In the genomic region with DNA sequence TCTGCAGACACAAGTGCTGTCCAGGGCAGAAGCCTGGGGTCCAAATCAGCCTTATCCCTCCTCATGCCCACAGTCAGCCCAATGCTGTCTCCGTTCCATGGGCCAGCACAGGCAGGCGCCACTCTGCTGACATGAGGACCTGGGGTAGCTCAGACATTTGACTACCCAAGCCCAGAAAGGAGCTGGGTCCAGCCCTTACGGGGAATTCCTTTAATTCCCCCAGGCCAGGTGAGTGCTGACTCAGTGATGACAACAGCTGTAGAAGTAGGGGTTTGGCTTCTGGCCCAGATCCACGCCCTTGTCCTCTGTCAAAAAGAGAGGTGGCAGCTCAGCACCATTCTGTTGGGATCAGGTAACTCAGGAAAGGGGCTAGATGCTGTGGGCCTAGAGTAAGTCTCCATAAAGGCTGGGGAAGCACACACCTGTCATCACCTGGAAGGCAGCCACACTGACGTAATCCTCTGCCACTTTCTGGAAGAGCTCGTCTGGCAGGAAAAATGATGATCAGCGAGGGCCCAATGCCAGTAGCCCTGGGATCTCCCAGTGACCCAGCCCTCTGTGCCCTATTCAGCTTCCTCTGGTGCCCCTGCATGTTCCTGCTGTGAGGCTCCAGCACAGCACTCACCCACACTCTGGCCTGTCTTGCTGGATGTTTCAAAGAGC, we compare ENCODE assay signal across 8 cellular contexts. TPM values are rescaled to one million over a fixed set of nuclear protein-coding genes. Genes with fewer than 3 reads are reported as not detected.
DNase-seq lines count a peak whose midpoint lies in the region; ATAC-seq, FAIRE-seq and TF ChIP-seq lines count a peak whose summit lies in the region.

No MANE protein-coding gene starts in this region.

- H3K27me3 ChIP-seq in left ventricle myocardium inferior (ENCODE audit: low read depth) (no peaks in the 10 kb centered on the region), HepG2 (ENCODE audit: control insufficient read depth in 1 of 2, insufficient read depth in 2 of 2, low read length in 2 of 2) (no peaks in the 10 kb centered on the region; a peak in 1 of 5 replicates), vagina (no peaks in the 10 kb centered on the region)

- ATAC-seq in Right ventricle myocardium inferior, result no peak
- no peak for ATAC-seq in HepG2
- ATAC-seq in HG03439 (IDR thresholded peaks at IDR 0.05; ENCODE audit: unreplicated experiment), result no peak

- TF ChIP-seq EP300 in HepG2 (IDR thresholded peaks at IDR 0.05; ENCODE audit: low read depth in 2 of 2, low read length in 2 of 2) (no peak), HepG2 (CRISPR knock-in tag; IDR thresholded peaks at IDR 0.05; ENCODE audit: borderline replicate concordance) (no peak)

- no peak overlapping the region for H3K9ac ChIP-seq in HepG2 (ENCODE audit: insufficient read depth, low read depth, low read length)

- H3K27ac ChIP-seq in left ventricle myocardium inferior (replicated peaks), result peak overlapping the region; percentile 77
- H3K27ac ChIP-seq in HepG2 (ENCODE audit: extremely low read length, insufficient read depth, low read length), result no peak overlapping the region
- peak overlapping the region; percentile 84 for H3K27ac ChIP-seq in vagina

- TF ChIP-seq POLR2A in HepG2 (IDR thresholded peaks at IDR 0.05; ENCODE audit: insufficient read depth in 1 of 2, low read depth in 2 of 2, low read length in 2 of 2) (no peak), vagina (IDR thresholded peaks at IDR 0.05) (no peak)

- POLR2A ChIA-PET in HepG2 (lab: Yijun Ruan, JAX), result interaction anchor here (0.7 kb wide), 1 partner anchor 196 kb away, joined by 3 read pairs; no protein-coding TSS in a partner anchor

- H3K36me3 ChIP-seq in left ventricle myocardium inferior (peaks cover 28% of the 10 kb centered on the region), HepG2 (replicated peaks in 1 of 2; ENCODE audit: control insufficient read depth in 1 of 2, insufficient read depth in 2 of 2, low read length in 2 of 2) (peaks cover 4 to 25% of the 10 kb centered on the region in 2 experiments), vagina (peaks cover 0 to 4% of the 10 kb centered on the region in 2 donors)

- TF ChIP-seq RAD21 in HepG2 (CRISPR knock-in tag; IDR thresholded peaks at IDR 0.05), result no peak

- H3K79me2 ChIP-seq in HepG2 (ENCODE audit: insufficient read depth, low read length), result peaks cover 31% of the 10 kb centered on the region

- H4K20me1 ChIP-seq in HepG2 (ENCODE audit: insufficient read depth, low read length), result peaks cover 19% of the 10 kb centered on the region

- H3K4me3 ChIP-seq in left ventricle myocardium inferior, result peak overlapping the region; percentile 97
- no peak overlapping the region for H3K4me3 ChIP-seq in HepG2 (replicated peaks in 1 of 3; ENCODE audit: insufficient read depth in 1 of 3, low read depth in 2 of 3, low read length in 3 of 3)
- H3K4me3 ChIP-seq in vagina, result no peak overlapping the region

- WGBS in HepG2 (ENCODE audit: low lambda C conversion rate), result 96% methylated on average over 4 of the region's 7 CpGs

- no peak for FAIRE-seq in HepG2 (lab: Jason Lieb, UNC)

- H3K4me1 ChIP-seq in left ventricle myocardium inferior (peaks cover 71% of the 10 kb centered on the region), HepG2 (ENCODE audit: insufficient read depth, low read length) (peaks cover 30% of the 10 kb centered on the region), vagina (peaks cover 73% of the 10 kb centered on the region)

- H3K9me3 ChIP-seq in left ventricle myocardium inferior (replicated peaks) (no peaks in the 10 kb centered on the region), HepG2 (ENCODE audit: low read length) (no peaks in the 10 kb centered on the region), vagina (no peaks in the 10 kb centered on the region)

- in situ Hi-C loops in HepG2 (cut with HindIII; ENCODE audit: extremely low pct_ligation_motif_present, low pct_unique_long_range_greater_than_20kb), result loop anchor here (5.0 kb wide), 1 partner anchor 189 kb away; no protein-coding TSS in a partner anchor

- DNase-seq in left ventricle myocardium inferior, result no peak
- DNase-seq in Right ventricle myocardium inferior (ENCODE audit: missing footprints), result no peak
- DNase-seq in SW480 (ENCODE audit: low spot score), result peak; percentile 64
- no peak for DNase-seq in HepG2 (ENCODE audit: low spot score)
- DNase-seq in vagina (ENCODE audit: extremely low spot score in 2 of 2), result no peak
- no peak for DNase-seq in superior temporal gyrus (ENCODE audit: extremely low spot score)
- no peak for DNase-seq in activated CD4-positive, alpha-beta T cell treated with anti-CD3 and anti-CD28 coated beads, Interleukin-2, amount 50 U/mL, for 48 hours

- BruUV-seq in HepG2 (replicated peaks; lab: Mats Ljungman, UMichigan), result no TSS peak

- no peak for TF ChIP-seq CTCF in left ventricle myocardium inferior (IDR thresholded peaks at IDR 0.05; ENCODE audit: borderline replicate concordance)
- no peak for TF ChIP-seq CTCF in HepG2 (CRISPR knock-in tag; IDR thresholded peaks at IDR 0.05)
- TF ChIP-seq CTCF in vagina (IDR thresholded peaks at IDR 0.05), result no peak

- H2AFZ ChIP-seq in HepG2 (ENCODE audit: low read length), result no peak overlapping the region

- H3K4me2 ChIP-seq in HepG2 (ENCODE audit: low read depth, low read length), result peak overlapping the region; percentile 93

- CTCF ChIA-PET in HepG2 (lab: Yijun Ruan, JAX; ENCODE audit: low intra/inter-chr PET ratio, low total read pairs), result no interaction called here

- intact Hi-C loops in left ventricle myocardium inferior (cut with micrococcal nuclease) (no loop called here), Right ventricle myocardium inferior (cut with DNase I) (loop anchor here (5.0 kb wide), 2 partner anchors 66 to 189 kb away; no protein-coding TSS in a partner anchor), HepG2 (cut with micrococcal nuclease; ENCODE audit: unreplicated experiment) (loop anchor here (2.0 kb wide), 1 partner anchor 187 kb away; no protein-coding TSS in a partner anchor), vagina (cut with DNase I) (loop anchor here (10.0 kb wide), 1 partner anchor 187 kb away; no protein-coding TSS in a partner anchor)

RNA-seq across cellular contexts. Expression of a gene that starts 1.9 kb away (rescaled TPM):
- 25.3 TPM for total RNA-seq in left ventricle myocardium inferior
- 18.9 TPM for total RNA-seq in Right ventricle myocardium inferior
- 15.4 and 22.9 TPM in 2 replicates for total RNA-seq in HepG2 (2016; rRNA removed; fragmentation: Illumina TruSeq; extraction: Trizol)
- total RNA-seq in HepG2 (2016; cell fraction: cytosol; rRNA removed; fragmentation: Illumina TruSeq; extraction: Trizol; ENCODE audit: low read depth), result 6.4 and 11.5 TPM in 2 replicates
- total RNA-seq in HepG2 (2016; cell fraction: insoluble cytoplasmic fraction; rRNA removed; fragmentation: Illumina TruSeq; extraction: Trizol), result 15.3 and 23.6 TPM in 2 replicates
- 13.3 and 16.0 TPM in 2 replicates for total RNA-seq in HepG2 (2016; cell fraction: membrane; rRNA removed; fragmentation: Illumina TruSeq; extraction: Trizol)
- total RNA-seq in HepG2 (2016; cell fraction: nucleus; rRNA removed; fragmentation: Illumina TruSeq; extraction: Trizol), result 24.2 and 30.2 TPM in 2 replicates
- 63.7 and 74.5 TPM in 2 replicates for polyA plus RNA-seq in HepG2 (2011; rRNA removed)
- 41.9 and 60.6 TPM in 2 replicates for polyA plus RNA-seq in HepG2 (2011; cell fraction: cytosol; rRNA removed)
- polyA plus RNA-seq in HepG2 (2011; cell fraction: nucleus; rRNA removed), result 332 and 383 TPM in 2 replicates
- polyA plus RNA-seq in HepG2 (2012), result 28.5 and 30.3 TPM in 2 replicates
- polyA plus RNA-seq in HepG2 (2016; cell fraction: cytosol; fragmentation: Illumina TruSeq; extraction: Trizol; ENCODE audit: low read depth), result 10.6 and 14.5 TPM in 2 replicates
- 24.0 and 24.9 TPM in 2 replicates for polyA plus RNA-seq in HepG2 (2016; cell fraction: insoluble cytoplasmic fraction; fragmentation: Illumina TruSeq; extraction: Trizol; ENCODE audit: low read depth)
- 15.6 and 19.9 TPM in 2 replicates for polyA plus RNA-seq in HepG2 (2016; cell fraction: membrane; fragmentation: Illumina TruSeq; extraction: Trizol; ENCODE audit: low read depth)
- 93.8 and 96.1 TPM in 2 replicates for polyA plus RNA-seq in HepG2 (2016; cell fraction: nucleus; fragmentation: Illumina TruSeq; extraction: Trizol; ENCODE audit: insufficient read depth, low read depth)
- polyA minus RNA-seq in HepG2 (2011; rRNA and poly(A)+ RNA removed; ENCODE audit: low replicate concordance), result 7.4 and 16.0 TPM in 2 replicates
- 5.2 and 5.7 TPM in 2 replicates for polyA minus RNA-seq in HepG2 (2011; cell fraction: cytosol; rRNA and poly(A)+ RNA removed)
- polyA minus RNA-seq in HepG2 (2011; cell fraction: nucleus; rRNA and poly(A)+ RNA removed), result 21.3 and 23.3 TPM in 2 replicates
- 48.6 TPM for total RNA-seq in vagina

RNA-seq across cellular contexts. Expression of a gene that starts 2.0 kb away (rescaled TPM):
- total RNA-seq in left ventricle myocardium inferior (40.0 TPM), Right ventricle myocardium inferior (34.1 TPM), HepG2 (2016; rRNA removed; fragmentation: Illumina TruSeq; extraction: Trizol) (239 and 271 TPM in 2 replicates), vagina (93.3 TPM)
- total RNA-seq in HepG2 (2016; cell fraction: cytosol; rRNA removed; fragmentation: Illumina TruSeq; extraction: Trizol; ENCODE audit: low read depth), result 772 and 890 TPM in 2 replicates
- 220 and 264 TPM in 2 replicates for total RNA-seq in HepG2 (2016; cell fraction: insoluble cytoplasmic fraction; rRNA removed; fragmentation: Illumina TruSeq; extraction: Trizol)
- 708 and 781 TPM in 2 replicates for total RNA-seq in HepG2 (2016; cell fraction: membrane; rRNA removed; fragmentation: Illumina TruSeq; extraction: Trizol)
- total RNA-seq in HepG2 (2016; cell fraction: nucleus; rRNA removed; fragmentation: Illumina TruSeq; extraction: Trizol), result 90.3 and 98.5 TPM in 2 replicates
- polyA plus RNA-seq in HepG2 (2011; rRNA removed), result 228 and 250 TPM in 2 replicates
- polyA plus RNA-seq in HepG2 (2011; cell fraction: cytosol; rRNA removed), result 212 and 323 TPM in 2 replicates
- polyA plus RNA-seq in HepG2 (2011; cell fraction: nucleus; rRNA removed), result 85.7 and 87.5 TPM in 2 replicates
- polyA plus RNA-seq in HepG2 (2012), result 91.2 and 111 TPM in 2 replicates
- 1,341 and 1,562 TPM in 2 replicates for polyA plus RNA-seq in HepG2 (2016; cell fraction: cytosol; fragmentation: Illumina TruSeq; extraction: Trizol; ENCODE audit: low read depth)
- polyA plus RNA-seq in HepG2 (2016; cell fraction: insoluble cytoplasmic fraction; fragmentation: Illumina TruSeq; extraction: Trizol; ENCODE audit: low read depth), result 353 and 387 TPM in 2 replicates
- 984 and 1,090 TPM in 2 replicates for polyA plus RNA-seq in HepG2 (2016; cell fraction: membrane; fragmentation: Illumina TruSeq; extraction: Trizol; ENCODE audit: low read depth)
- polyA plus RNA-seq in HepG2 (2016; cell fraction: nucleus; fragmentation: Illumina TruSeq; extraction: Trizol; ENCODE audit: insufficient read depth, low read depth), result 258 and 277 TPM in 2 replicates
- 103 and 232 TPM in 2 replicates for polyA minus RNA-seq in HepG2 (2011; rRNA and poly(A)+ RNA removed; ENCODE audit: low replicate concordance)
- 61.2 and 64.5 TPM in 2 replicates for polyA minus RNA-seq in HepG2 (2011; cell fraction: cytosol; rRNA and poly(A)+ RNA removed)
- 30.1 and 34.2 TPM in 2 replicates for polyA minus RNA-seq in HepG2 (2011; cell fraction: nucleus; rRNA and poly(A)+ RNA removed)

RNA-seq across cellular contexts. Expression of a gene that starts 10.1 kb away (rescaled TPM):
- 2.3 TPM for total RNA-seq in left ventricle myocardium inferior
- 2.0 TPM for total RNA-seq in Right ventricle myocardium inferior
- 9.9 and 12.8 TPM in 2 replicates for total RNA-seq in HepG2 (2016; rRNA removed; fragmentation: Illumina TruSeq; extraction: Trizol)
- total RNA-seq in HepG2 (2016; cell fraction: cytosol; rRNA removed; fragmentation: Illumina TruSeq; extraction: Trizol; ENCODE audit: low read depth), result 6.1 and 6.8 TPM in 2 replicates
- total RNA-seq in HepG2 (2016; cell fraction: insoluble cytoplasmic fraction; rRNA removed; fragmentation: Illumina TruSeq; extraction: Trizol), result 11.7 and 11.8 TPM in 2 replicates
- total RNA-seq in HepG2 (2016; cell fraction: membrane; rRNA removed; fragmentation: Illumina TruSeq; extraction: Trizol), result 6.6 TPM in 2 replicates
- 10.4 and 14.3 TPM in 2 replicates for total RNA-seq in HepG2 (2016; cell fraction: nucleus; rRNA removed; fragmentation: Illumina TruSeq; extraction: Trizol)
- polyA plus RNA-seq in HepG2 (2011; rRNA removed), result 10.5 and 11.2 TPM in 2 replicates
- polyA plus RNA-seq in HepG2 (2011; cell fraction: cytosol; rRNA removed), result 6.0 and 15.2 TPM in 2 replicates
- polyA plus RNA-seq in HepG2 (2011; cell fraction: nucleus; rRNA removed), result 68.6 and 87.5 TPM in 2 replicates
- polyA plus RNA-seq in HepG2 (2012), result 4.6 and 6.6 TPM in 2 replicates
- 4.5 and 5.4 TPM in 2 replicates for polyA plus RNA-seq in HepG2 (2016; cell fraction: cytosol; fragmentation: Illumina TruSeq; extraction: Trizol; ENCODE audit: low read depth)
- 8.2 and 10.7 TPM in 2 replicates for polyA plus RNA-seq in HepG2 (2016; cell fraction: insoluble cytoplasmic fraction; fragmentation: Illumina TruSeq; extraction: Trizol; ENCODE audit: low read depth)
- polyA plus RNA-seq in HepG2 (2016; cell fraction: membrane; fragmentation: Illumina TruSeq; extraction: Trizol; ENCODE audit: low read depth), result 5.8 and 5.9 TPM in 2 replicates
- 28.9 and 39.4 TPM in 2 replicates for polyA plus RNA-seq in HepG2 (2016; cell fraction: nucleus; fragmentation: Illumina TruSeq; extraction: Trizol; ENCODE audit: insufficient read depth, low read depth)
- 8.1 and 15.6 TPM in 2 replicates for polyA minus RNA-seq in HepG2 (2011; rRNA and poly(A)+ RNA removed; ENCODE audit: low replicate concordance)
- 4.1 and 5.1 TPM in 2 replicates for polyA minus RNA-seq in HepG2 (2011; cell fraction: cytosol; rRNA and poly(A)+ RNA removed)
- polyA minus RNA-seq in HepG2 (2011; cell fraction: nucleus; rRNA and poly(A)+ RNA removed), result 8.7 and 9.7 TPM in 2 replicates
- 5.4 TPM for total RNA-seq in vagina

RNA-seq across cellular contexts. Expression of a gene that starts 49.8 kb away (rescaled TPM):
- total RNA-seq in left ventricle myocardium inferior, result 60.0 TPM
- 72.3 TPM for total RNA-seq in Right ventricle myocardium inferior
- total RNA-seq in HepG2 (2016; rRNA removed; fragmentation: Illumina TruSeq; extraction: Trizol), result 94.5 and 191 TPM in 2 replicates
- 72.5 and 74.4 TPM in 2 replicates for total RNA-seq in HepG2 (2016; cell fraction: cytosol; rRNA removed; fragmentation: Illumina TruSeq; extraction: Trizol; ENCODE audit: low read depth)
- 86.8 and 210 TPM in 2 replicates for total RNA-seq in HepG2 (2016; cell fraction: insoluble cytoplasmic fraction; rRNA removed; fragmentation: Illumina TruSeq; extraction: Trizol)
- 109 and 128 TPM in 2 replicates for total RNA-seq in HepG2 (2016; cell fraction: membrane; rRNA removed; fragmentation: Illumina TruSeq; extraction: Trizol)
- 152 and 179 TPM in 2 replicates for total RNA-seq in HepG2 (2016; cell fraction: nucleus; rRNA removed; fragmentation: Illumina TruSeq; extraction: Trizol)
- 193 and 197 TPM in 2 replicates for polyA plus RNA-seq in HepG2 (2011; rRNA removed)
- 220 and 352 TPM in 2 replicates for polyA plus RNA-seq in HepG2 (2011; cell fraction: cytosol; rRNA removed)
- 256 and 281 TPM in 2 replicates for polyA plus RNA-seq in HepG2 (2011; cell fraction: nucleus; rRNA removed)
- polyA plus RNA-seq in HepG2 (2012), result 71.8 and 108 TPM in 2 replicates
- polyA plus RNA-seq in HepG2 (2016; cell fraction: cytosol; fragmentation: Illumina TruSeq; extraction: Trizol; ENCODE audit: low read depth), result 82.2 and 93.0 TPM in 2 replicates
- 90.8 and 112 TPM in 2 replicates for polyA plus RNA-seq in HepG2 (2016; cell fraction: insoluble cytoplasmic fraction; fragmentation: Illumina TruSeq; extraction: Trizol; ENCODE audit: low read depth)
- polyA plus RNA-seq in HepG2 (2016; cell fraction: membrane; fragmentation: Illumina TruSeq; extraction: Trizol; ENCODE audit: low read depth), result 103 and 135 TPM in 2 replicates
- 241 and 283 TPM in 2 replicates for polyA plus RNA-seq in HepG2 (2016; cell fraction: nucleus; fragmentation: Illumina TruSeq; extraction: Trizol; ENCODE audit: insufficient read depth, low read depth)
- polyA minus RNA-seq in HepG2 (2011; rRNA and poly(A)+ RNA removed; ENCODE audit: low replicate concordance), result 353 and 575 TPM in 2 replicates
- 147 and 182 TPM in 2 replicates for polyA minus RNA-seq in HepG2 (2011; cell fraction: cytosol; rRNA and poly(A)+ RNA removed)
- 87.0 and 96.2 TPM in 2 replicates for polyA minus RNA-seq in HepG2 (2011; cell fraction: nucleus; rRNA and poly(A)+ RNA removed)
- 166 TPM for total RNA-seq in vagina

RNA-seq across cellular contexts. Expression of a gene that starts 56.1 kb away (rescaled TPM):
- total RNA-seq in left ventricle myocardium inferior (4.6 TPM), Right ventricle myocardium inferior (3.9 TPM), HepG2 (2016; rRNA removed; fragmentation: Illumina TruSeq; extraction: Trizol) (10.7 and 11.1 TPM in 2 replicates), vagina (49.1 TPM)
- 15.3 and 15.8 TPM in 2 replicates for total RNA-seq in HepG2 (2016; cell fraction: cytosol; rRNA removed; fragmentation: Illumina TruSeq; extraction: Trizol; ENCODE audit: low read depth)
- total RNA-seq in HepG2 (2016; cell fraction: insoluble cytoplasmic fraction; rRNA removed; fragmentation: Illumina TruSeq; extraction: Trizol), result 7.2 and 12.8 TPM in 2 replicates
- total RNA-seq in HepG2 (2016; cell fraction: membrane; rRNA removed; fragmentation: Illumina TruSeq; extraction: Trizol), result 15.5 and 16.6 TPM in 2 replicates
- total RNA-seq in HepG2 (2016; cell fraction: nucleus; rRNA removed; fragmentation: Illumina TruSeq; extraction: Trizol), result 7.6 and 9.6 TPM in 2 replicates
- 17.2 and 27.9 TPM in 2 replicates for polyA plus RNA-seq in HepG2 (2011; rRNA removed)
- 20.3 and 35.1 TPM in 2 replicates for polyA plus RNA-seq in HepG2 (2011; cell fraction: cytosol; rRNA removed)
- 48.0 and 49.7 TPM in 2 replicates for polyA plus RNA-seq in HepG2 (2011; cell fraction: nucleus; rRNA removed)
- polyA plus RNA-seq in HepG2 (2012), result 9.3 and 16.2 TPM in 2 replicates
- polyA plus RNA-seq in HepG2 (2016; cell fraction: cytosol; fragmentation: Illumina TruSeq; extraction: Trizol; ENCODE audit: low read depth), result 11.0 and 13.5 TPM in 2 replicates
- polyA plus RNA-seq in HepG2 (2016; cell fraction: insoluble cytoplasmic fraction; fragmentation: Illumina TruSeq; extraction: Trizol; ENCODE audit: low read depth), result 14.8 and 16.5 TPM in 2 replicates
- polyA plus RNA-seq in HepG2 (2016; cell fraction: membrane; fragmentation: Illumina TruSeq; extraction: Trizol; ENCODE audit: low read depth), result 11.0 and 11.4 TPM in 2 replicates
- 19.6 TPM in 2 replicates for polyA plus RNA-seq in HepG2 (2016; cell fraction: nucleus; fragmentation: Illumina TruSeq; extraction: Trizol; ENCODE audit: insufficient read depth, low read depth)
- 0.82 and 20.7 TPM in 2 replicates for polyA minus RNA-seq in HepG2 (2011; rRNA and poly(A)+ RNA removed; ENCODE audit: low replicate concordance)
- 7.2 and 9.7 TPM in 2 replicates for polyA minus RNA-seq in HepG2 (2011; cell fraction: cytosol; rRNA and poly(A)+ RNA removed)
- 10.6 and 12.8 TPM in 2 replicates for polyA minus RNA-seq in HepG2 (2011; cell fraction: nucleus; rRNA and poly(A)+ RNA removed)
